In genomic region chr20:64056639-64056888, GRCh38 we compare ENCODE assay signal across 22 cellular contexts. TPM values are rescaled to one million over a fixed set of nuclear protein-coding genes. Genes with fewer than 3 reads are reported as not detected.
DNase-seq lines count a peak whose midpoint lies in the region; ATAC-seq and TF ChIP-seq lines count a peak whose summit lies in the region.
"Had no signal": no experiment of that assay in that cellular context is flagged by ENCODE, and none has a peak within 500 bp of the region (broad histone marks: within the 10 kb centered on the region; RNA-seq: fewer than 3 reads in every experiment).

No MANE protein-coding gene starts in this region.

- H3K36me3 ChIP-seq in right atrium auricular region (no peaks in the 10 kb centered on the region), sigmoid colon (no peaks in the 10 kb centered on the region)

- H3K36me3 Mint-ChIP-seq in activated CD4-positive, alpha-beta memory T cell treated with anti-CD3 and anti-CD28 coated beads, Interleukin-2, amount 10 ng/mL, durations not matched to agents 7 days and 5 days (ENCODE audit: low read depth) = no peaks in the 10 kb centered on the region

- CTCF ChIA-PET in activated CD4-positive, alpha-beta memory T cell treated with anti-CD3 and anti-CD28 coated beads, Interleukin-2, amount 10 ng/mL, durations not matched to agents 7 days and 5 days (lab: Charles Lee) = interaction anchor here (1.4 to 1.9 kb wide), 2 partner anchors 18 to 270 kb away, joined by 3 to 19 read pairs; no protein-coding TSS in a partner anchor

- H3K9me3 Mint-ChIP-seq in activated CD4-positive, alpha-beta memory T cell treated with anti-CD3 and anti-CD28 coated beads, Interleukin-2, amount 10 ng/mL, durations not matched to agents 7 days and 5 days = no peaks in the 10 kb centered on the region
- H3K9me3 Mint-ChIP-seq: activated naive CD4-positive, alpha-beta T cell treated with anti-CD3 and anti-CD28 coated beads for 36 hours; nephron progenitor cell had no signal

- no peak overlapping the region for H3K27ac Mint-ChIP-seq in activated CD4-positive, alpha-beta memory T cell treated with anti-CD3 and anti-CD28 coated beads, Interleukin-2, amount 10 ng/mL, durations not matched to agents 7 days and 5 days
- H3K27ac Mint-ChIP-seq: activated naive CD4-positive, alpha-beta T cell treated with anti-CD3 and anti-CD28 coated beads for 36 hours; nephron progenitor cell had no signal

- peaks cover 0 to 42% of the 10 kb centered on the region in 2 donors for H3K4me1 ChIP-seq in right atrium auricular region
- peaks cover 0 to 7% (median 0%) of the 10 kb centered on the region in 4 donors for H3K4me1 ChIP-seq in sigmoid colon

- DNase-seq in right atrium auricular region (ENCODE audit: low spot score) (no peak), left ventricle myocardium superior (no peak), left lobe of liver (ENCODE audit: low spot score) (no peak), sigmoid colon (no peak), Kasumi-1 (lab: John Stamatoyannopoulos, UW) (no peak), 8988T (no peak)
- no peak for DNase-seq in activated CD4-positive, alpha-beta memory T cell treated with anti-CD3 and anti-CD28 coated beads, Interleukin-2, amount 10 ng/mL, durations not matched to agents 7 days and 5 days
- DNase-seq: ACHN; activated CD4-positive, alpha-beta T cell treated with anti-CD3 and anti-CD28 coated beads, Interleukin-2, amount 50 U/mL, for 48 hours; activated naive CD4-positive, alpha-beta T cell treated with anti-CD3 and anti-CD28 coated beads for 36 hours; activated T-cell treated with anti-CD3 and anti-CD28 coated beads, Interleukin-2, amount 50 U/mL, for 1 hour; aorta; central memory CD4-positive, alpha-beta T cell; erythroblast; NCI-H1105; NCI-H526 treated with DMSO at 0.1 percent for 48 hours; nephron progenitor cell; stimulated activated CD4-positive, alpha-beta T cell treated with anti-CD3 and anti-CD28 coated beads, Interleukin-12 subunit alpha, Interleukin-12 subunit beta, amount 100 ng/mL, for 4 hours had no signal

- H3K27ac ChIP-seq in right atrium auricular region = peak overlapping the region; percentile 65 to 73
- peak overlapping the region; percentile 10 to 71 (median 48) for H3K27ac ChIP-seq in sigmoid colon
- H3K27ac ChIP-seq: C4-2B had no signal

- no peak overlapping the region for H3K4me3 Mint-ChIP-seq in activated CD4-positive, alpha-beta memory T cell treated with anti-CD3 and anti-CD28 coated beads, Interleukin-2, amount 10 ng/mL, durations not matched to agents 7 days and 5 days
- H3K4me3 Mint-ChIP-seq: nephron progenitor cell had no signal

- peaks cover 11% of the 10 kb centered on the region for H3K27me3 Mint-ChIP-seq in activated CD4-positive, alpha-beta memory T cell treated with anti-CD3 and anti-CD28 coated beads, Interleukin-2, amount 10 ng/mL, durations not matched to agents 7 days and 5 days

- no peak for ATAC-seq in left ventricle myocardium superior
- ATAC-seq in left lobe of liver = peak; percentile 4
- no peak for ATAC-seq in GM18520 (IDR thresholded peaks at IDR 0.05; ENCODE audit: unreplicated experiment)

- intact Hi-C loops in left ventricle myocardium superior (cut with micrococcal nuclease) = no loop called here
- intact Hi-C loops in sigmoid colon (cut with DNase I) = no loop called here

- POLR2A ChIA-PET in activated CD4-positive, alpha-beta memory T cell treated with anti-CD3 and anti-CD28 coated beads, Interleukin-2, amount 10 ng/mL, durations not matched to agents 7 days and 5 days (lab: Charles Lee) = interaction anchor here (3.0 kb wide), 1 partner anchor 18 kb away, joined by 12 read pairs; no protein-coding TSS in a partner anchor

- 43 to 61% methylated on average over 7 of the region's 7 CpGs for WGBS in sigmoid colon, 2 donors

- H3K4me3 ChIP-seq in right atrium auricular region = peak overlapping the region in 1 of 2 donors; percentile 28
- H3K4me3 ChIP-seq in sigmoid colon = no peak overlapping the region

- H3K9me3 ChIP-seq in right atrium auricular region (no peaks in the 10 kb centered on the region), sigmoid colon (no peaks in the 10 kb centered on the region)

- no peak for TF ChIP-seq POLR2A in sigmoid colon (IDR thresholded peaks at IDR 0.05)

- TF ChIP-seq EP300 in sigmoid colon (IDR thresholded peaks at IDR 0.05) = no peak

- H3K4me1 Mint-ChIP-seq in activated CD4-positive, alpha-beta memory T cell treated with anti-CD3 and anti-CD28 coated beads, Interleukin-2, amount 10 ng/mL, durations not matched to agents 7 days and 5 days = peaks cover 34% of the 10 kb centered on the region

- no peak for TF ChIP-seq CTCF in right atrium auricular region (IDR thresholded peaks at IDR 0.05)
- no peak for TF ChIP-seq CTCF in sigmoid colon (IDR thresholded peaks at IDR 0.05)

- H3K27me3 ChIP-seq in right atrium auricular region = no peaks in the 10 kb centered on the region
- H3K27me3 ChIP-seq in sigmoid colon = peaks cover 2 to 48% (median 40%) of the 10 kb centered on the region in 3 donors

RNA-seq across cellular contexts. Expression of gene TCEA2, which starts 6.4 kb away (rescaled TPM):
- total RNA-seq in right atrium auricular region (10 to 100 TPM; 17.8 to 25.5 TPM), left ventricle myocardium superior (35.6 TPM), left lobe of liver (49.2 TPM), sigmoid colon (10 to 100 TPM; 41.7 to 50.5 (median 42.2) TPM)
- 10 to 100 TPM in 2 of 3 donors, 1 to 10 TPM in 1; 2.1 to 14.0 (median 11.4) TPM for polyA plus RNA-seq in sigmoid colon
- 10 to 100 TPM; 66.3 to 74.1 TPM for total RNA-seq in activated CD4-positive, alpha-beta memory T cell treated with anti-CD3 and anti-CD28 coated beads, Interleukin-2, amount 10 ng/mL, durations not matched to agents 7 days and 5 days

RNA-seq across cellular contexts. Expression of gene SOX18, which starts 7.1 kb away (rescaled TPM):
- total RNA-seq in right atrium auricular region = 10 to 100 TPM; 15.1 to 17.2 TPM
- total RNA-seq in left ventricle myocardium superior = 36.8 TPM
- 8.1 TPM for total RNA-seq in left lobe of liver
- 1 to 10 TPM; 1.8 to 5.5 (median 3.8) TPM for total RNA-seq in sigmoid colon
- 10 to 100 TPM in 1 of 3 donors, 1 to 10 TPM in 1, under 1 TPM in 1; 0.69 to 11.9 (median 3.0) TPM for polyA plus RNA-seq in sigmoid colon
- total RNA-seq in activated CD4-positive, alpha-beta memory T cell treated with anti-CD3 and anti-CD28 coated beads, Interleukin-2, amount 10 ng/mL, durations not matched to agents 7 days and 5 days = under 1 TPM; 0.25 TPM
- total RNA-seq: activated naive CD4-positive, alpha-beta T cell treated with anti-CD3 and anti-CD28 coated beads for 36 hours; OCI-LY7; SK-MEL-5 had no signal

RNA-seq across cellular contexts. Expression of gene C20orf204, which starts 20.6 kb away (rescaled TPM):
- total RNA-seq in right atrium auricular region (under 1 TPM; 0.07 to 0.35 TPM), left ventricle myocardium superior (0.35 TPM), left lobe of liver (0.68 TPM), sigmoid colon (1 to 10 TPM in 1 of 4 donors, under 1 TPM in 3; under 0.01 to 1.1 (median 0.37) TPM)
- 1 to 10 TPM in 1 of 3 donors, not detected in 2; 1.7 TPM for polyA plus RNA-seq in sigmoid colon
- total RNA-seq in activated CD4-positive, alpha-beta memory T cell treated with anti-CD3 and anti-CD28 coated beads, Interleukin-2, amount 10 ng/mL, durations not matched to agents 7 days and 5 days = 1 to 10 TPM; 6.9 to 7.2 TPM

RNA-seq across cellular contexts. Expression of gene RGS19, which starts 22.8 kb away (rescaled TPM):
- total RNA-seq in right atrium auricular region = 10 to 100 TPM in 1 of 2 donors, 1 to 10 TPM in 1; 7.8 to 14.1 TPM
- 5.4 TPM for total RNA-seq in left ventricle myocardium superior
- total RNA-seq in left lobe of liver = 4.6 TPM
- 10 to 100 TPM in 2 of 4 donors, 1 to 10 TPM in 2; 7.5 to 12.3 (median 10.5) TPM for total RNA-seq in sigmoid colon
- polyA plus RNA-seq in sigmoid colon = 10 to 100 TPM; 11.1 to 22.0 (median 12.6) TPM
- total RNA-seq in activated CD4-positive, alpha-beta memory T cell treated with anti-CD3 and anti-CD28 coated beads, Interleukin-2, amount 10 ng/mL, durations not matched to agents 7 days and 5 days = 100 to 1,000 TPM; 119 to 122 TPM

RNA-seq across cellular contexts. Expression of gene OPRL1, which starts 23.3 kb away (rescaled TPM):
- total RNA-seq in right atrium auricular region = 1 to 10 TPM in 1 of 2 donors, under 1 TPM in 1; 0.75 to 1.4 TPM
- total RNA-seq in left ventricle myocardium superior = 0.27 TPM
- 0.15 TPM for total RNA-seq in left lobe of liver
- 1 to 10 TPM in 1 of 4 donors, under 1 TPM in 3; 0.71 to 2.2 (median 0.89) TPM for total RNA-seq in sigmoid colon
- 1 to 10 TPM in 1 of 3 donors, under 1 TPM in 1, not detected in 1; under 0.01 to 1.0 TPM for polyA plus RNA-seq in sigmoid colon
- 1 to 10 TPM; 1.2 to 1.6 TPM for total RNA-seq in activated CD4-positive, alpha-beta memory T cell treated with anti-CD3 and anti-CD28 coated beads, Interleukin-2, amount 10 ng/mL, durations not matched to agents 7 days and 5 days
